24 cellular contexts compared by ENCODE assay signal in genomic region chr11:133747409-133747808, GRCh38.
DNase-seq lines count a peak whose midpoint lies in the region; ATAC-seq and TF ChIP-seq lines count a peak whose summit lies in the region.
"Had no signal": no experiment of that assay in that cellular context is flagged by ENCODE, and none has a peak within 500 bp of the region (broad histone marks: within the 10 kb centered on the region; RNA-seq: fewer than 3 reads in every experiment).

No MANE protein-coding gene starts in this region.

- no peak overlapping the region for H3K27ac Mint-ChIP-seq in natural killer cell
- H3K27ac Mint-ChIP-seq: B cell, HFFc6 had no signal

- intact Hi-C loops in natural killer cell (cut with micrococcal nuclease): no loop called here

- ATAC-seq in natural killer cell: no peak
- ATAC-seq: K562 had no signal

- TF ChIP-seq CTCF in natural killer cell (IDR thresholded peaks at IDR 0.05): no peak

- H3K4me3 Mint-ChIP-seq in natural killer cell: no peak overlapping the region
- H3K4me3 Mint-ChIP-seq: B cell, HFFc6 had no signal

- H3K9me3 Mint-ChIP-seq in natural killer cell: peaks cover 0 to 2% of the 10 kb centered on the region in 2 donors

- H3K27me3 Mint-ChIP-seq in natural killer cell (ENCODE audit: low read depth in 2 of 2): peaks cover 0 to 2% of the 10 kb centered on the region in 2 donors

- DNase-seq in NCI-H82 (lab: John Stamatoyannopoulos, UW) (peak; percentile 19), NCI-H82 treated with DMSO at 0.1 percent for 48 hours (lab: John Stamatoyannopoulos, UW; ENCODE audit: unreplicated experiment) (no peak), NCI-H2171 (lab: John Stamatoyannopoulos, UW) (peak; percentile 46), OCI-M1 (lab: John Stamatoyannopoulos, UW) (no peak), NOMO-1 (lab: John Stamatoyannopoulos, UW; ENCODE audit: unreplicated experiment in 2 of 2) (no peak), natural killer cell (no peak)
- DNase-seq: DMS79; HFFc6; Kasumi-1; MV-4-11; NCI-H1105 treated with DMSO at 0.1 percent for 48 hours; NCI-H146; NCI-H1930; NCI-H2107; NCI-H446 treated with DMSO at 0.1 percent for 48 hours; NK-92 treated with Interleukin-12 subunit alpha and Interleukin-12 subunit beta, amount 100 ng/mL, for 24 hours; Right ventricle myocardium superior; RPMI8226 had no signal

- no peaks in the 10 kb centered on the region for H3K36me3 Mint-ChIP-seq in natural killer cell

- H3K4me1 Mint-ChIP-seq in natural killer cell: no peaks in the 10 kb centered on the region
- H3K4me1 Mint-ChIP-seq: B cell had no signal

- H3K27ac ChIP-seq in cingulate gyrus (ENCODE audit: low read depth, low read length) (peak overlapping the region; percentile 56), temporal lobe (ENCODE audit: low read depth, low read length) (peak overlapping the region; percentile 45)
- H3K27ac ChIP-seq: 22Rv1, SJSA1 had no signal

Comparison
In these comparisons a context has a peak if more than half of its experiments do, and no peak if none do; other contexts are left out.
1. DNase-seq: peak in NCI-H82 (single experiment) and NCI-H2171 (single experiment); none in NCI-H82 treated with DMSO at 0.1 percent for 48 hours (single experiment), OCI-M1 (single experiment), NOMO-1 (0 of 2) and natural killer cell (single experiment).